ENCODE assay signal across 28 cellular contexts in genomic region chr3:17798000-17798399, GRCh38. TPM values are rescaled to one million over a fixed set of nuclear protein-coding genes. Genes with fewer than 3 reads are reported as not detected.
DNase-seq lines count a peak whose midpoint lies in the region; ATAC-seq, FAIRE-seq and TF ChIP-seq lines count a peak whose summit lies in the region.
"Had no signal": no experiment of that assay in that cellular context is flagged by ENCODE, and none has a peak within 500 bp of the region (broad histone marks: within the 10 kb centered on the region; RNA-seq: fewer than 3 reads in every experiment).

No MANE protein-coding gene starts in this region.

- ATAC-seq in GM19351 (IDR thresholded peaks at IDR 0.05; ENCODE audit: unreplicated experiment) (peak; percentile 74), PC-3 (no peak), HG02840 (IDR thresholded peaks at IDR 0.05; ENCODE audit: low FRiP score, unreplicated experiment) (no peak), HG02973 (IDR thresholded peaks at IDR 0.05; ENCODE audit: unreplicated experiment) (no peak)
- ATAC-seq in naive thymus-derived CD8-positive, alpha-beta T cell: no peak
- ATAC-seq: left lobe of liver, psoas muscle, upper lobe of right lung had no signal

- no peaks in the 10 kb centered on the region for H3K27me3 ChIP-seq in PC-3 (ENCODE audit: low read length)
- no peaks in the 10 kb centered on the region for H3K27me3 ChIP-seq in iPS DF 6.9 (ENCODE audit: control insufficient read depth, insufficient read depth, low read length)
- H3K27me3 ChIP-seq: upper lobe of right lung had no signal

- intact Hi-C loops in PC-3 (cut with micrococcal nuclease): no loop called here

- H3K27me3 Mint-ChIP-seq in HFFc6 (ENCODE audit: insufficient read depth): no peaks in the 10 kb centered on the region
- H3K27me3 Mint-ChIP-seq in naive thymus-derived CD8-positive, alpha-beta T cell: peaks cover 1 to 5% (median 3%) of the 10 kb centered on the region in 5 donors
- H3K27me3 Mint-ChIP-seq: activated naive CD8-positive, alpha-beta T cell; CD4-positive, alpha-beta T cell; IgD-negative memory B cell had no signal

- no peak overlapping the region for H3K9ac ChIP-seq in PC-3 (ENCODE audit: low read length)

- FAIRE-seq in D721Med (lab: Jason Lieb, UNC): no peak

- no peaks in the 10 kb centered on the region for H3K79me2 ChIP-seq in PC-3 (ENCODE audit: low read length)

- no peak overlapping the region for H2AFZ ChIP-seq in PC-3 (ENCODE audit: low read length)

- no peaks in the 10 kb centered on the region for H3K9me3 Mint-ChIP-seq in HFFc6
- peaks cover 0 to 12% (median 4%) of the 10 kb centered on the region in 9 donors for H3K9me3 Mint-ChIP-seq in naive thymus-derived CD8-positive, alpha-beta T cell
- H3K9me3 Mint-ChIP-seq: CD4-positive, alpha-beta T cell; T-helper 2 cell treated with Interferon-gamma antibody and Interleukin-4, amounts not matched to agents 5 μg/mL and 100 μg/mL, for 36 hours had no signal

- H3K4me3 ChIP-seq in PC-3 (ENCODE audit: low read length) (no peak overlapping the region), iPS DF 6.9 (ENCODE audit: low read length) (no peak overlapping the region)
- H3K4me3 ChIP-seq: HAP-1, psoas muscle, SK-N-MC, upper lobe of right lung had no signal

- BruUV-seq in PC-3 (replicated peaks; lab: Mats Ljungman, UMichigan): no TSS peak

- no peaks in the 10 kb centered on the region for H3K36me3 ChIP-seq in PC-3 (ENCODE audit: low read depth, low read length)
- H3K36me3 ChIP-seq in iPS DF 6.9 (ENCODE audit: control insufficient read depth, insufficient read depth, low read length): no peaks in the 10 kb centered on the region
- H3K36me3 ChIP-seq: HAP-1, upper lobe of right lung had no signal

- DNase-seq in HFFc6: no peak
- DNase-seq in PC-3: no peak
- peak; percentile 11 for DNase-seq in iPS DF 6.9 (ENCODE audit: low read depth, low spot score)
- no peak for DNase-seq in D721Med (ENCODE audit: insufficient read length, low spot score)
- DNase-seq in naive thymus-derived CD8-positive, alpha-beta T cell: no peak
- DNase-seq: activated CD4-positive, alpha-beta T cell treated with anti-CD3 and anti-CD28 coated beads, Interleukin-2, amount 50 U/mL, for 48 hours; CD4-positive, alpha-beta T cell; DMS53; GDM1; glutamatergic neuron; mesenchymal stem cell; NCI-H1694; NCI-H510A treated with DMSO at 0.1 percent for 48 hours; NK-92 treated with Interleukin-12 subunit alpha and Interleukin-12 subunit beta, amount 100 ng/mL, for 24 hours; psoas muscle; stimulated activated CD8-positive, alpha-beta memory T cell treated with anti-CD3 and anti-CD28 coated beads, Interleukin-4, amount 100 ng/mL, for 48 hours; upper lobe of right lung had no signal

- CTCF ChIA-PET in PC-3 (lab: Charles Lee): no interaction called here

- no peaks in the 10 kb centered on the region; the same call in 1 of the 2 replicates for H3K9me2 ChIP-seq in PC-3 (replicated peaks; ENCODE audit: low read length)

- H3K4me1 ChIP-seq in PC-3 (ENCODE audit: insufficient read depth, low read length) (peaks cover 23% of the 10 kb centered on the region), iPS DF 6.9 (ENCODE audit: control insufficient read depth, insufficient read depth, low read length) (no peaks in the 10 kb centered on the region)
- H3K4me1 ChIP-seq: psoas muscle, upper lobe of right lung had no signal

- no peaks in the 10 kb centered on the region; the same call in 1 of the 2 replicates for H3K36me3 Mint-ChIP-seq in HFFc6 (ENCODE audit: low read depth)
- peaks cover 4% of the 10 kb centered on the region in 3 donors for H3K36me3 Mint-ChIP-seq in naive thymus-derived CD8-positive, alpha-beta T cell
- H3K36me3 Mint-ChIP-seq: IgD-negative memory B cell had no signal

- H3K27ac ChIP-seq in PC-3 (ENCODE audit: low read length): no peak overlapping the region
- no peak overlapping the region for H3K27ac ChIP-seq in iPS DF 6.9 (ENCODE audit: low read length)
- H3K27ac ChIP-seq: psoas muscle, SK-N-MC, upper lobe of right lung, VCaP had no signal

- no peak overlapping the region for H3K4me2 ChIP-seq in PC-3 (ENCODE audit: low read length)

- H3K4me1 Mint-ChIP-seq in HFFc6 (ENCODE audit: low read depth): peaks cover 26% of the 10 kb centered on the region
- peaks cover 0 to 4% (median 0%) of the 10 kb centered on the region in 4 donors for H3K4me1 Mint-ChIP-seq in naive thymus-derived CD8-positive, alpha-beta T cell

- H4K20me1 ChIP-seq in PC-3 (ENCODE audit: low read length): no peaks in the 10 kb centered on the region

- H3F3A ChIP-seq in PC-3 (ENCODE audit: low read length, unreplicated experiment): no peaks in the 10 kb centered on the region

- TF ChIP-seq CTCF in HFFc6 (IDR thresholded peaks at IDR 0.05) (peak; percentile 23), PC-3 (conservative IDR thresholded peaks at IDR 0.05; ENCODE audit: low read depth, low read length) (0 out of 2 replicates have a peak, but pooled peaks have one; percentile 15), D721Med (IDR thresholded peaks at IDR 0.05; ENCODE audit: insufficient read depth, missing control alignments) (no peak)

- no peak overlapping the region for H3K4me3 Mint-ChIP-seq in HFFc6
- H3K4me3 Mint-ChIP-seq in naive thymus-derived CD8-positive, alpha-beta T cell: no peak overlapping the region
- H3K4me3 Mint-ChIP-seq: activated naive CD8-positive, alpha-beta T cell; CD4-positive, alpha-beta T cell; IgD-negative memory B cell; T-helper 2 cell treated with Interferon-gamma antibody and Interleukin-4, amounts not matched to agents 5 μg/mL and 100 μg/mL, for 36 hours had no signal

- H3K9me3 ChIP-seq in PC-3 (ENCODE audit: low read length) (no peaks in the 10 kb centered on the region), iPS DF 6.9 (ENCODE audit: control insufficient read depth, insufficient read depth, low read length) (no peaks in the 10 kb centered on the region)
- H3K9me3 ChIP-seq: HAP-1, psoas muscle, upper lobe of right lung had no signal

- POLR2A ChIA-PET in PC-3 (lab: Charles Lee; ENCODE audit: unreplicated experiment): no interaction called here
- POLR2A ChIA-PET in naive thymus-derived CD8-positive, alpha-beta T cell (lab: Charles Lee): no interaction called here

- no peak overlapping the region for H3K27ac Mint-ChIP-seq in HFFc6
- H3K27ac Mint-ChIP-seq in naive thymus-derived CD8-positive, alpha-beta T cell: no peak overlapping the region
- H3K27ac Mint-ChIP-seq: activated naive CD8-positive, alpha-beta T cell; activated T-helper 2 cell treated with anti-CD3 and anti-CD28 coated beads, Interferon-gamma antibody, Interleukin-2, Interleukin-4, amounts not matched to agents 10 μg/mL and 5 μg/mL and 100 μg/mL, durations not matched to agents 14 hours and 24 hours and 36 hours; CD4-positive, alpha-beta T cell; IgD-negative memory B cell; T-helper 2 cell treated with Interferon-gamma antibody and Interleukin-4, amounts not matched to agents 5 μg/mL and 100 μg/mL, for 36 hours had no signal

RNA-seq across cellular contexts. Expression of gene TBC1D5, which starts 55.6 kb away (rescaled TPM):
- 10 to 100 TPM; 37.2 to 46.0 (median 40.1) TPM for total RNA-seq in HFFc6 (2021; fragmentation: NEBNext Ultra II Directional; extraction: Animal tissue kit (Norgen Biotek cat#: 25700))
- 54.4 and 54.5 TPM in 2 replicates for total RNA-seq in PC-3 (2014; rRNA removed)
- 10 to 100 TPM; 31.5 to 34.7 TPM for total RNA-seq in naive thymus-derived CD8-positive, alpha-beta T cell
- 10 to 100 TPM; 21.8 to 27.2 (median 23.5) TPM for polyA plus RNA-seq in naive thymus-derived CD8-positive, alpha-beta T cell
